In the genomic region with DNA sequence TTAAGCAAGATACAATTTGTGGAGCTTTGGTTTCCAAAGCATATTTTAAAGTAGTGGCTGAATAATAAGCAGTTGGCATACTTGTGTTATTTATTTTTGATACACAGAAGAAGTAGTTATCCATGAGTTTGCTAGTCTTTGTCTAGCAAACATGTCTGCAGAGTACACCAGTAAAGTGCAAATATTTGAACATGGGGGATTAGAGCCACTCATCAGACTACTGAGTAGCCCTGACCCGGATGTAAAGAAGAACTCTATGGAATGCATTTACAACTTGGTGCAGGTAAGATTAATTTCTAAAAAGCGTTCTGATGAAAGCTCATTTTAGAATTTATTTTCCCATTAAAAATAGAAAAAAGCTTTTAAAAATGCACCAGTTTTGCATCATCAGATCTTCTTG, we compare ENCODE assay signal across 22 cellular contexts. TPM values are rescaled to one million over a fixed set of nuclear protein-coding genes. Genes with fewer than 3 reads are reported as not detected.
"Had no signal": no experiment of that assay in that cellular context is flagged by ENCODE, and none has a peak within 500 bp of the region (broad histone marks: within the 10 kb centered on the region; RNA-seq: fewer than 3 reads in every experiment).

No MANE protein-coding gene starts in this region.

- H3K27ac Mint-ChIP-seq: naive thymus-derived CD8-positive, alpha-beta T cell had no signal

- H3K4me1 ChIP-seq: heart left ventricle, stomach had no signal

- H3K4me3 Mint-ChIP-seq: naive thymus-derived CD8-positive, alpha-beta T cell had no signal

- H3K27me3 Mint-ChIP-seq: naive thymus-derived CD8-positive, alpha-beta T cell had no signal

- H3K36me3 Mint-ChIP-seq: naive thymus-derived CD8-positive, alpha-beta T cell had no signal

- H3K9me3 ChIP-seq: mucosa of descending colon, stomach, thoracic aorta had no signal

- H3K9me3 Mint-ChIP-seq: naive thymus-derived CD8-positive, alpha-beta T cell had no signal

- DNase-seq: effector memory CD4-positive, alpha-beta T cell; heart left ventricle; hypothalamus; kidney glomerular epithelial cell; mammary epithelial cell; mucosa of descending colon; naive thymus-derived CD8-positive, alpha-beta T cell; posterior cingulate gyrus; stimulated activated CD4-positive, alpha-beta T cell treated with anti-CD3 and anti-CD28 coated beads, Interleukin-12 subunit alpha, Interleukin-12 subunit beta, amount 100 ng/mL, for 4 hours; stimulated activated naive CD4-positive, alpha-beta T cell; stomach; substantia nigra; trophoblast cell had no signal

- H3K27ac ChIP-seq: heart left ventricle, stomach, thoracic aorta had no signal

- H3K27me3 ChIP-seq: heart left ventricle, stomach had no signal

- H3K36me3 ChIP-seq: heart left ventricle, stomach, thoracic aorta had no signal

- H3K4me3 ChIP-seq: heart left ventricle, mucosa of descending colon, stomach, thoracic aorta had no signal

RNA-seq across cellular contexts. Expression of gene ARMC3, which starts 31.4 kb away (rescaled TPM):
- total RNA-seq: esophagus mucosa; fibroblast of lung; glomerular endothelial cell; heart left ventricle; lower leg skin; mammary epithelial cell; mucosa of descending colon; naive thymus-derived CD8-positive, alpha-beta T cell; osteocyte; pulmonary artery endothelial cell; stomach; thoracic aorta had no signal
- polyA plus RNA-seq: fibroblast of lung; heart left ventricle; naive thymus-derived CD8-positive, alpha-beta T cell; small intestine; stomach; urinary bladder had no signal
